Comparison of ENCODE assay signal across 22 cellular contexts in the genomic region with DNA sequence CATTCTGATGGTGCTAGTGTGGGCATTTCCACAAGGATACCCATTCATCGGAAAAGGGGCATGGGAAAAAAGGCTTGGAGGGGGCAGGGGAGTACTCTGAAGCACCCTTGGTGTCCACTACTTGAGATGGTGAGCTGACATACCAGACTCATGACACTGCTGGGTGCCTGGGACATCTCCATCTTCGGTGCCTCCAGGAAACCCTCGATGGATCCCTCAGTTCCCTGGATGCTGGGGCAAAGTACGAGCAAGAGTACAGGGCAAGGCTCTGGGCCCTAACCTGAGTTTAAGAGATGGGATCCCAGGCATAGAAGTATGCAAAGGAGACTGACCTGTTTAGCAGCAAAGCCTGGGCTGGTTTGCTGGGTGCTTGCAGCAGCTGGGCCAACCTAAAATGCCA. TPM values are rescaled to one million over a fixed set of nuclear protein-coding genes. Genes with fewer than 3 reads are reported as not detected.
"Had no signal": no experiment of that assay in that cellular context is flagged by ENCODE, and none has a peak within 500 bp of the region (broad histone marks: within the 10 kb centered on the region; RNA-seq: fewer than 3 reads in every experiment).

No MANE protein-coding gene starts in this region.

- H3K27ac Mint-ChIP-seq: activated B cell treated with CpG ODN at 0.5 μM for 24 hours; activated CD4-positive, alpha-beta memory T cell treated with anti-CD3 and anti-CD28 coated beads for 36 hours; activated naive CD4-positive, alpha-beta T cell treated with anti-CD3 and anti-CD28 coated beads, Interleukin-2, amount 50 U/mL, for 72 hours; activated T-helper 1 cell treated with anti-CD3 and anti-CD28 coated beads, Interleukin-12 subunit alpha, Interleukin-12 subunit beta, Interleukin-2, Interleukin-4 antibody, amounts not matched to agents 30 ng/mL and 10 ng/mL and 1 ng/mL, durations not matched to agents 14 hours and 24 hours and 36 hours; effector memory CD8-positive, alpha-beta T cell; nephron; T-helper 1 cell treated with Interleukin-12 subunit alpha and Interleukin-12 subunit beta and Interleukin-4 antibody, amounts not matched to agents 30 μg/mL and 1 μg/mL, for 36 hours had no signal

- H3K36me3 Mint-ChIP-seq: activated CD4-positive, alpha-beta memory T cell treated with anti-CD3 and anti-CD28 coated beads for 36 hours; activated naive CD4-positive, alpha-beta T cell treated with anti-CD3 and anti-CD28 coated beads, Interleukin-2, amount 50 U/mL, for 72 hours had no signal

- DNase-seq: activated B cell treated with CpG ODN at 0.5 μM for 24 hours; activated CD4-positive, alpha-beta memory T cell treated with anti-CD3 and anti-CD28 coated beads for 36 hours; activated CD4-positive, alpha-beta T cell treated with anti-CD3 and anti-CD28 coated beads for 48 hours; activated T-cell treated with anti-CD3 and anti-CD28 coated beads for 4 hours; central memory CD4-positive, alpha-beta T cell; effector memory CD8-positive, alpha-beta T cell; gastrocnemius medialis; hippocampal formation; left cardiac atrium; nucleus accumbens; stimulated activated CD4-positive, alpha-beta T cell treated with anti-CD3 and anti-CD28 coated beads, Interleukin-4, amount 100 ng/mL, for 24 hours; stimulated activated naive CD4-positive, alpha-beta T cell treated with Interleukin-2 at 50 U/mL for 16 hours; T1000; upper lobe of left lung had no signal

- H3K4me3 Mint-ChIP-seq: activated B cell treated with CpG ODN at 0.5 μM for 24 hours; activated CD4-positive, alpha-beta memory T cell treated with anti-CD3 and anti-CD28 coated beads for 36 hours; activated T-helper 1 cell treated with anti-CD3 and anti-CD28 coated beads, Interleukin-12 subunit alpha, Interleukin-12 subunit beta, Interleukin-2, Interleukin-4 antibody, amounts not matched to agents 30 ng/mL and 10 ng/mL and 1 ng/mL, durations not matched to agents 14 hours and 24 hours and 36 hours; effector memory CD8-positive, alpha-beta T cell; nephron; T-helper 1 cell treated with Interleukin-12 subunit alpha and Interleukin-12 subunit beta and Interleukin-4 antibody, amounts not matched to agents 30 μg/mL and 1 μg/mL, for 36 hours had no signal

- H3K9me3 Mint-ChIP-seq: activated B cell treated with CpG ODN at 0.5 μM for 24 hours; activated CD4-positive, alpha-beta memory T cell treated with anti-CD3 and anti-CD28 coated beads for 36 hours; activated naive CD4-positive, alpha-beta T cell treated with anti-CD3 and anti-CD28 coated beads, Interleukin-2, amount 50 U/mL, for 72 hours; activated T-helper 1 cell treated with anti-CD3 and anti-CD28 coated beads, Interleukin-12 subunit alpha, Interleukin-12 subunit beta, Interleukin-2, Interleukin-4 antibody, amounts not matched to agents 30 ng/mL and 10 ng/mL and 1 ng/mL, durations not matched to agents 14 hours and 24 hours and 36 hours; effector memory CD8-positive, alpha-beta T cell; nephron; T-helper 1 cell treated with Interleukin-12 subunit alpha and Interleukin-12 subunit beta and Interleukin-4 antibody, amounts not matched to agents 30 μg/mL and 1 μg/mL, for 36 hours had no signal

- H3K4me1 Mint-ChIP-seq: nephron had no signal

- H3K27me3 Mint-ChIP-seq: activated B cell treated with CpG ODN at 0.5 μM for 24 hours; activated CD4-positive, alpha-beta memory T cell treated with anti-CD3 and anti-CD28 coated beads for 36 hours; effector memory CD8-positive, alpha-beta T cell had no signal

- ATAC-seq: activated naive CD4-positive, alpha-beta T cell treated with anti-CD3 and anti-CD28 coated beads, Interleukin-2, amount 50 U/mL, for 72 hours; effector memory CD8-positive, alpha-beta T cell; gastrocnemius medialis; left cardiac atrium had no signal

RNA-seq across cellular contexts. Expression of a gene that starts 8.1 kb away (rescaled TPM):
- total RNA-seq: activated B cell treated with CpG ODN at 0.5 μM for 24 hours; activated T-helper 1 cell treated with anti-CD3 and anti-CD28 coated beads, Interleukin-12 subunit alpha, Interleukin-12 subunit beta, Interleukin-2, Interleukin-4 antibody, amounts not matched to agents 30 ng/mL and 10 ng/mL and 1 ng/mL, durations not matched to agents 14 hours and 24 hours and 36 hours; astrocyte; gastrocnemius medialis; liver; mononuclear cell; renal cortical epithelial cell had no signal
